8 cellular contexts compared by ENCODE assay signal in the genomic region with DNA sequence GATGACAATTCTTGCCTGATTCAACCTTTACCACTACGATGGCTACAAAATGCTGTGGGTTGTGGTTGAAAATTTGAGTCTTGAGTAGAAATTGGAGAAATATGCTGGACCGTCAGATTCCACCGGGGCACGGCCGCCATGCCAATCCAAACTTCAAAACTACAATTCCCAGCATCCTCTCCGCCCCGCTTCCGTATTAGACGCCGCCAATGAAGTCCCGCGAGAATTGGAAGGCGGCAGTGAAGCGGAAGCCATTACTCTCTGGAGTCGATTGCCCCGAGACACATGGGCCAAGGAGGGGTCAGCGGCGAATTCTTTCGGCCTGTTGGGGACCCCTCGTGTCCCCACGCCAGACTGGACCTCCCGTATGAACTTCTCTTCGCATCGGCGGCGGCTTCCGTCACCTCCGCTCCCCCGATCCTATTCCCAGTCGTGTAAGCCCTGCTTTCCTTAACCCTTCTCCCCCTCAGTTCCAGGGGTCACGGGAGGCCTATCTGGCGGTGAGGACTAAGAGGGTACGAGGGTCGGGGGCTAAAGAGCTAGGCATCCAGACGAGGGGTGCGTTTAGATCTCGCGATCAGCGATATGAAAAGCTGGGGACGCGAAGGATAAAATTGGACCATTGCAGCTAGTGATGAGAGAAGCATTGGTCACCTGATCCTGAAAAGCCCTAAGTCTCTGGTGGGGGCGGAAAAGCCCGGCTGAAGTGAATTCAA. TPM values are rescaled to one million over a fixed set of nuclear protein-coding genes. Genes with fewer than 3 reads are reported as not detected.
A peak's percentile ranks its signal among the peaks of the same experiment; 100 is the strongest.
DNase-seq lines count a peak whose midpoint lies in the region; TF ChIP-seq lines count a peak whose summit lies in the region.

Gene ZNF317 (plus strand): TSS at position 239 of the 716 bp plus-strand sequence. CDS start 15,620 bp downstream, outside the sequence.

- peak within 1 kb of the TSS; percentile 98 for H3K18ac ChIP-seq in H9 (ENCODE audit: insufficient read length, low read depth, low read length)

- H3F3A ChIP-seq in MM.1S (ENCODE audit: insufficient read depth, low read length) = no peaks in the 10 kb centered on the region

- H3K4me3 ChIP-seq in MM.1S (ENCODE audit: low read length) (peak within 1 kb of the TSS; percentile 96), foreskin fibroblast (ENCODE audit: low read depth in 1 of 2, low read length in 2 of 2) (peak within 1 kb of the TSS; percentile 93 to 98), stomach smooth muscle (ENCODE audit: low read length in 2 of 2) (peak within 1 kb of the TSS; percentile 97 to 99)

- peaks cover 36% of the 10 kb centered on the region for H3K79me2 ChIP-seq in H9 (ENCODE audit: insufficient read depth, low read length)
- H3K79me2 ChIP-seq in MM.1S (ENCODE audit: low read length) = peaks cover 51% of the 10 kb centered on the region

- H3K27me3 ChIP-seq in H9 (ENCODE audit: insufficient read depth, low read length) (no peaks in the 10 kb centered on the region), MM.1S (replicated peaks; ENCODE audit: insufficient read depth, low read length) (no peaks in the 10 kb centered on the region), stomach smooth muscle (ENCODE audit: control insufficient read depth in 1 of 2, insufficient read depth in 2 of 2, low read length in 2 of 2) (no peaks in the 10 kb centered on the region)

- H2BK5ac ChIP-seq in H9 (ENCODE audit: insufficient read length, low read length) = peak within 1 kb of the TSS; percentile 83

- peaks cover 3% of the 10 kb centered on the region for H3K79me1 ChIP-seq in H9 (ENCODE audit: insufficient read depth, low read depth, low read length, poor library complexity, severe bottlenecking)

- H3K4me1 ChIP-seq in H9 (ENCODE audit: insufficient read depth, low read length) (no peaks in the 10 kb centered on the region), MM.1S (ENCODE audit: low read length) (0 out of 2 replicates have a peak, but pooled peaks cover 9% of the 10 kb centered on the region), stomach smooth muscle (ENCODE audit: control insufficient read depth, insufficient read depth, low read length) (peaks cover 9% of the 10 kb centered on the region)

- no peak within 1 kb of the TSS for H2AK5ac ChIP-seq in H9 (ENCODE audit: insufficient read length, low read length)

- H4K20me1 ChIP-seq in H9 (ENCODE audit: control insufficient read depth, insufficient read depth, insufficient read length) = no peaks in the 10 kb centered on the region
- H4K20me1 ChIP-seq in MM.1S (ENCODE audit: insufficient read depth, low read length) = no peaks in the 10 kb centered on the region

- H3K4me1 Mint-ChIP-seq in H9 (peaks cover 15 to 26% of the 10 kb centered on the region in 2 experiments), neural crest cell (peaks cover 20% of the 10 kb centered on the region)

- no peak within 1 kb of the TSS for H2BK20ac ChIP-seq in H9 (ENCODE audit: low read depth, low read length, poor library complexity, severe bottlenecking)

- H3K4me3 Mint-ChIP-seq in H9 = peak within 1 kb of the TSS; percentile 98
- peak within 1 kb of the TSS; percentile 98 for H3K4me3 Mint-ChIP-seq in neural crest cell

- peak within 1 kb of the TSS; percentile 64 for H2BK12ac ChIP-seq in H9 (ENCODE audit: insufficient read length, low read depth, low read length)

- H4K8ac ChIP-seq in H9 (replicated peaks; ENCODE audit: insufficient read length, low read depth, low read length) = no peak within 1 kb of the TSS

- no CpG with 5 or more reads among the region's 43 CpGs for WGBS in H9 (ENCODE audit: extremely low coverage, insufficient read length, low lambda C conversion rate)

- H3K9ac ChIP-seq in H9 (ENCODE audit: extremely low read depth, insufficient read length, low read length) = peak within 1 kb of the TSS; percentile 99
- H3K9ac ChIP-seq in MM.1S (ENCODE audit: low read length) = peak within 1 kb of the TSS; percentile 94
- H3K9ac ChIP-seq in stomach smooth muscle (ENCODE audit: low read length in 2 of 2) = peak within 1 kb of the TSS; percentile 97 to 98

- peak within 1 kb of the TSS; percentile 84 for H3K56ac ChIP-seq in H9 (ENCODE audit: insufficient read length, low read depth, low read length)

- no peak for TF ChIP-seq CTCF in H9 (conservative IDR thresholded peaks at IDR 0.05)
- no peak for TF ChIP-seq CTCF in MM.1S (IDR thresholded peaks at IDR 0.05; ENCODE audit: low read length)
- TF ChIP-seq CTCF in foreskin fibroblast (IDR thresholded peaks at IDR 0.05; ENCODE audit: low read depth, low read length) = no peak
- TF ChIP-seq CTCF in neural crest cell (conservative IDR thresholded peaks at IDR 0.05) = no peak

- no peak within 1 kb of the TSS; the same call in 1 of the 2 replicates for H2BK15ac ChIP-seq in H9 (ENCODE audit: low read depth, low read length)

- no peak within 1 kb of the TSS for H3K23ac ChIP-seq in H9 (ENCODE audit: insufficient read length, low read depth, low read length)

- H3K9me3 Mint-ChIP-seq in H9 (peaks cover 25 to 44% of the 10 kb centered on the region in 2 experiments), neural crest cell (peaks cover 14% of the 10 kb centered on the region)

- H3K27me3 Mint-ChIP-seq in H9 (ENCODE audit: low read depth) (peaks cover 2% of the 10 kb centered on the region; the same call in 1 of the 2 replicates), neural crest cell (ENCODE audit: low read depth) (peaks cover 13% of the 10 kb centered on the region)

- peak; percentile 91 for DNase-seq in ELF-1 (ENCODE audit: low read depth, low spot score)
- peak; percentile 91 for DNase-seq in H9
- peak; percentile 95 for DNase-seq in MM.1S
- peak; percentile 59 for DNase-seq in SIG-M5 (lab: John Stamatoyannopoulos, UW)
- DNase-seq in activated gamma-delta T cell treated with anti-CD3 and anti-CD28 coated beads, Interleukin-2, amount 50 U/mL, for 16 hours (ENCODE audit: low read depth) = peak; percentile 82
- peak; percentile 86 to 95 for DNase-seq in foreskin fibroblast
- peak; percentile 75 for DNase-seq in neural crest cell (ENCODE audit: low read depth, low spot score)

- H3K9me3 ChIP-seq in H9 (ENCODE audit: control insufficient read depth, low read depth, low read length) (no peaks in the 10 kb centered on the region), MM.1S (replicated peaks; ENCODE audit: insufficient read depth, low read length) (0 out of 2 replicates have a peak, but pooled peaks cover 4% of the 10 kb centered on the region), stomach smooth muscle (ENCODE audit: control insufficient read depth in 2 of 2, low read length in 2 of 2) (peaks cover 0 to 7% of the 10 kb centered on the region in 2 donors)

- peak within 1 kb of the TSS; percentile 97 for H3K14ac ChIP-seq in H9 (ENCODE audit: insufficient read depth, low read length)

- H3K4ac ChIP-seq in H9 (ENCODE audit: low read depth, low read length) = peak within 1 kb of the TSS; percentile 96; the same call in 1 of the 2 replicates

- H2AFZ ChIP-seq in H9 (ENCODE audit: low read length) = peak within 1 kb of the TSS; percentile 100
- H2AFZ ChIP-seq in MM.1S (ENCODE audit: low read length) = peak within 1 kb of the TSS; percentile 98

- H3K23me2 ChIP-seq in H9 (ENCODE audit: insufficient read length, low read depth, low read length, poor library complexity, severe bottlenecking) = peaks cover 5% of the 10 kb centered on the region

- peak within 1 kb of the TSS; percentile 99 for H3K4me2 ChIP-seq in H9 (ENCODE audit: insufficient read depth, insufficient read length, low read length)
- H3K4me2 ChIP-seq in MM.1S (ENCODE audit: low read depth, low read length) = peak within 1 kb of the TSS; percentile 78

- H3K27ac Mint-ChIP-seq in H9 (peak within 1 kb of the TSS; percentile 99 to 100 (median 100)), neural crest cell (ENCODE audit: unreplicated experiment) (peak within 1 kb of the TSS; percentile 99)

- H2BK120ac ChIP-seq in H9 (ENCODE audit: low read depth, low read length, poor library complexity, severe bottlenecking) = peak within 1 kb of the TSS; percentile 74

- H3K36me3 Mint-ChIP-seq in H9 (ENCODE audit: insufficient read depth in 1 of 3, low read depth in 3 of 3) (peaks cover 33 to 42% (median 42%) of the 10 kb centered on the region in 3 experiments), neural crest cell (ENCODE audit: low read depth) (peaks cover 46% of the 10 kb centered on the region)

- peak within 1 kb of the TSS; percentile 83 for H3T11ph ChIP-seq in H9 (ENCODE audit: low read length)

- H3K36me3 ChIP-seq in MM.1S (replicated peaks; ENCODE audit: insufficient read depth, low read length) = peaks cover 12% of the 10 kb centered on the region
- no peaks in the 10 kb centered on the region for H3K36me3 ChIP-seq in stomach smooth muscle (ENCODE audit: control insufficient read depth in 2 of 2, insufficient read depth in 2 of 2, low read length in 2 of 2)

- H3K9me2 ChIP-seq in MM.1S (replicated peaks; ENCODE audit: insufficient read depth, low read length) = no peaks in the 10 kb centered on the region

- H4K5ac ChIP-seq in H9 (ENCODE audit: insufficient read length, low read depth, low read length) = peak within 1 kb of the TSS; percentile 97

- no peak within 1 kb of the TSS for H3K27ac ChIP-seq in H9 (ENCODE audit: insufficient read length, low read depth, low read length)
- H3K27ac ChIP-seq in MM.1S (ENCODE audit: low read length) = peak within 1 kb of the TSS; percentile 33; the same call in 1 of the 2 replicates
- H3K27ac ChIP-seq in stomach smooth muscle (ENCODE audit: low read length) = peak within 1 kb of the TSS; percentile 86

- peak within 1 kb of the TSS; percentile 92 for H4K91ac ChIP-seq in H9 (ENCODE audit: insufficient read length, low read depth, low read length)

RNA-seq across cellular contexts. Expression of gene ZNF317, which starts in this region (rescaled TPM):
- total RNA-seq in H9 (2021) (50.3 and 52.8 TPM in 2 replicates), neural crest cell (40.9 and 44.0 TPM in 2 replicates)
